In the genomic region with DNA sequence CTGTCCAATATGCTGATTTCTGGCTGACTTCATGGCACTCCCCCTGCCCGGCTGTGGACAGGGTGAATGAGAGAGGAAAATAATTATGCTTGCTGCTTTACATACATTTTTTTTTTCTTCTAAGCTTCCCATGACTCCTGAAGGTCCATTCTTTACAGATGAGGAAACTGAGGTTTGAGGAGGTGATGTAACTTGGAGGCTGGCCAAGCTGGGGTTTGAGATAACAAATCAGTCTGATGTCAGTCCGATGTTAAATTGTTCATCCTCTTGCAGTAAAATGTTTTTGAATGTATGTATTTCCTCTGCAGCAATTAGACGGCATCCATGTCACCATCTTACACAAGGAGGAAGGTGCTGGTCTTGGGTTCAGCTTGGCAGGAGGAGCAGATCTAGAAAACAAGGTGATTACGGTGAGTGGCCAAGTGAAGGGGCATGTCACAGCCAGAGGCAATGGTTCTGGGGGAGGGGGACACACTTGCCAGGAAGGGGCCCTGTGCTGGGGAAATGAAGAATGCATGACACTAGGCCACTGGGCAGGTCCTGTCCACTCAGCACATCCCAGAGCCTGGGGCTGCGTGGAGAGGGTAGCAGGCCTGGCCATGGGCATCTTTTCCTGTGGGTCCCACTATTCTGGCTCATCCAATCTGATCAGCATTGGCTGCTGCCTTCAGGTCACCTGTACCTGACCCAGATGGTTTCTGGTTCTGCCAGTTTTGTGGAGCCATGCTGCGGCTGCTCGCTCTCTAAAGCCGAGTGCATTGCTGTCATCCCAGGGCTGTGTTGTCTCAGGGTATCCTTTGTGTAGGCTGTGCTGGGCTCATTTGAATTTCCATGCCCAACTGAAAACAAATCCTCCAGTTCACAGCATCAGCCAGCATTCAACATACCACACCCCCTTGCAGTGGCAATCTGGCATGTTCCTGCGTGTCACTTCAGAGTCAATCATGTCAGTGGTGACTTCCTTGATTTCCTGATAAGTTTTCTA, we compare ENCODE assay signal across 8 cellular contexts. TPM values are rescaled to one million over a fixed set of nuclear protein-coding genes. Genes with fewer than 3 reads are reported as not detected.
DNase-seq lines count a peak whose midpoint lies in the region; ATAC-seq, FAIRE-seq and TF ChIP-seq lines count a peak whose summit lies in the region.

No MANE protein-coding gene starts in this region.

- peak overlapping the region; percentile 97 for H3K27ac Mint-ChIP-seq in neural crest cell (ENCODE audit: unreplicated experiment)
- H3K27ac Mint-ChIP-seq in Caco-2 (ENCODE audit: unreplicated experiment), result no peak overlapping the region

- H3K9me3 Mint-ChIP-seq in neural crest cell (no peaks in the 10 kb centered on the region), Caco-2 (ENCODE audit: unreplicated experiment) (no peaks in the 10 kb centered on the region)

- H3K27me3 ChIP-seq in dorsolateral prefrontal cortex (no peaks in the 10 kb centered on the region), Caco-2 (replicated peaks; ENCODE audit: control insufficient read depth, insufficient read depth, low read length) (no peaks in the 10 kb centered on the region; the same call in none of the 2 replicates)

- no peak for DNase-seq in GM12864 (ENCODE audit: low read depth)
- peak; percentile 65 to 84 for DNase-seq in NCI-H526 (lab: John Stamatoyannopoulos, UW)
- no peak for DNase-seq in dorsolateral prefrontal cortex
- DNase-seq in neural crest cell (ENCODE audit: low read depth, low spot score), result no peak
- DNase-seq in Caco-2, result no peak
- no peak for DNase-seq in OCI-M2 (lab: John Stamatoyannopoulos, UW; ENCODE audit: unreplicated experiment)
- DNase-seq in kidney, result no peak

- TF ChIP-seq CTCF in GM12864 (IDR thresholded peaks at IDR 0.05; ENCODE audit: low read depth, low read length, missing control alignments), result no peak
- TF ChIP-seq CTCF in dorsolateral prefrontal cortex (IDR thresholded peaks at IDR 0.05 in 54 of 56, conservative IDR thresholded peaks at IDR 0.05 in 2 of 56; ENCODE audit: low read depth in 1 of 56, partially characterized antibody in 56 of 56), result no peak
- no peak for TF ChIP-seq CTCF in neural crest cell (conservative IDR thresholded peaks at IDR 0.05)
- no peak for TF ChIP-seq CTCF in Caco-2 (IDR thresholded peaks at IDR 0.05; ENCODE audit: insufficient read depth in 1 of 2, low read depth in 1 of 2, low read length in 1 of 2, severe bottlenecking in 1 of 2, unreplicated experiment in 1 of 2)
- no peak for TF ChIP-seq CTCF in kidney (IDR thresholded peaks at IDR 0.05; ENCODE audit: borderline replicate concordance, extremely low read depth, insufficient read depth)

- no peaks in the 10 kb centered on the region for H3K36me3 ChIP-seq in Caco-2 (ENCODE audit: control insufficient read depth, insufficient read depth, low read length)
- no peaks in the 10 kb centered on the region for H3K36me3 ChIP-seq in kidney (ENCODE audit: control insufficient read depth in 1 of 2, insufficient read depth in 2 of 2, low read length in 2 of 2)

- ATAC-seq in HG02970 (IDR thresholded peaks at IDR 0.05; ENCODE audit: low FRiP score, unreplicated experiment), result no peak

- H3K27ac ChIP-seq in dorsolateral prefrontal cortex (peak overlapping the region in 50 of 59 donors; percentile 6 to 76 (median 60)), kidney (ENCODE audit: low read depth in 2 of 2, low read length in 2 of 2) (no peak overlapping the region)

- H3K36me3 Mint-ChIP-seq in neural crest cell (ENCODE audit: low read depth) (no peaks in the 10 kb centered on the region), Caco-2 (ENCODE audit: insufficient read depth, unreplicated experiment) (no peaks in the 10 kb centered on the region)

- no peak overlapping the region for H3K9ac ChIP-seq in kidney (ENCODE audit: low read length in 2 of 2)

- intact Hi-C loops in dorsolateral prefrontal cortex (cut with DNase I) (no loop called here), Caco-2 (cut with micrococcal nuclease; ENCODE audit: unreplicated experiment) (no loop called here), kidney (cut with DNase I) (no loop called here)

- H3K4me3 Mint-ChIP-seq in neural crest cell (no peak overlapping the region), Caco-2 (ENCODE audit: unreplicated experiment) (no peak overlapping the region)

- CTCF ChIA-PET in Caco-2 (lab: Charles Lee), result no interaction called here

- H3K27me3 Mint-ChIP-seq in neural crest cell (ENCODE audit: low read depth) (no peaks in the 10 kb centered on the region), Caco-2 (ENCODE audit: insufficient read depth, unreplicated experiment) (peaks cover 4% of the 10 kb centered on the region)

- H3K4me1 ChIP-seq in Caco-2 (no peaks in the 10 kb centered on the region), kidney (ENCODE audit: control insufficient read depth in 1 of 2, insufficient read depth in 1 of 2, low read depth in 1 of 2, low read length in 2 of 2) (peaks cover 0 to 4% of the 10 kb centered on the region in 2 donors)

- H3K4me1 Mint-ChIP-seq in neural crest cell (peaks cover 17% of the 10 kb centered on the region), Caco-2 (ENCODE audit: low read depth, unreplicated experiment) (no peaks in the 10 kb centered on the region)

- H3K4me3 ChIP-seq in GM12864 (ENCODE audit: low read depth, low read length) (peak overlapping the region; percentile 8; the same call in 1 of the 2 replicates), dorsolateral prefrontal cortex (peak overlapping the region in 2 of 59 donors; percentile 3 to 24), Caco-2 (ENCODE audit: low read depth, low read length) (no peak overlapping the region), kidney (ENCODE audit: low read length in 2 of 2) (no peak overlapping the region)

- POLR2A ChIA-PET in Caco-2 (lab: Charles Lee), result no interaction called here

- no peak for FAIRE-seq in kidney (lab: Jason Lieb, UNC)

- no TSS peak for BruUV-seq in Caco-2 (replicated peaks; lab: Mats Ljungman, UMichigan)

- H3K9me3 ChIP-seq in Caco-2 (no peaks in the 10 kb centered on the region), kidney (ENCODE audit: control insufficient read depth in 1 of 2, low read length in 2 of 2) (no peaks in the 10 kb centered on the region)

RNA-seq across cellular contexts. Expression of a gene that starts 20.4 kb away (rescaled TPM):
- total RNA-seq in dorsolateral prefrontal cortex (10 to 100 TPM in 53 of 120 experiments, 1 to 10 TPM in 67; 4.8 to 16.1 (median 9.5) TPM), neural crest cell (2.4 and 2.7 TPM in 2 replicates), Caco-2 (2022) (1.0 and 1.3 TPM in 2 replicates), kidney (4.1 TPM)
- polyA plus RNA-seq in kidney (ENCODE audit: insufficient read depth, low read depth, low replicate concordance), result 3.2 TPM

Comparison
In these comparisons a context has a peak if more than half of its experiments do, and no peak if none do; other contexts are left out.
1. DNase-seq: peak in NCI-H526 (2 of 2); none in GM12864 (single experiment), dorsolateral prefrontal cortex (0 of 10), neural crest cell (single experiment), Caco-2 (0 of 2), OCI-M2 (single experiment) and kidney (single experiment).
2. H3K27ac ChIP-seq: peak in dorsolateral prefrontal cortex (50 of 59); none in kidney (0 of 2).